1 cellular context compared by ENCODE assay signal in the genomic region with DNA sequence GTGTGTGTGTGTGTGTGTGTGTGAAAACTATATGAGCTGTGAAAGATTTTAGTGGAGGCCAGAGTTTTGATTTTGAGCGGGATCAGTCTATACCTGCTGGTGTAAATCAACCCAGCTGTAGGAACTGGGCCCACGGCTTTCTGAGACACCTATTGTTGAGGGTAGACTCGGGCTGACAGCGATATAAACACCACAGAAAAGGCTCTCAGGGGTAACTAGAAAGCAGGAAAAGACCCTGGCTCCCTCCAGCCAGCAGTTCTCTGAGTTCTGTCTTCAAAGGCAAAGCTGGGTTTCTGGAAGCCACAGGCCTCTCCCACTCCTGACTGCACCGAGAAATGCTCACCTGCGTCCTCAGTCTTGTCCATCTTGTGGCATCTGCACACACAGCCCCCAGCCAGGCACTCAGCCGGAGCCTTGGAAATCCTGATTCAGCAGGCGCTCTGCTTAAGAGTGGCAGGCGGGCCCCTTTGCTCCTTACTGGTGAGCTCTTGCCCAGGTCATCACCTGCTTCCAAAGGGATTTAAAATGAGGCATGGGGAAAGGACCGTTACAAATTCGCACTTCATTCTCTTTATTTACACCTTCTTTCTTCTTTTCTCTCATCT.
TF ChIP-seq lines count a peak whose summit lies in the region.

No MANE protein-coding gene starts in this region.

TF ChIP-seq in IMR-90, 13 proteins besides CTCF, POLR2A, EP300 and RAD21:
- TF ChIP-seq NFE2L2 (IDR thresholded peaks at IDR 0.05; ENCODE audit: low read depth, low read length) (no peak), RFX5 (IDR thresholded peaks at IDR 0.05; ENCODE audit: low read depth, low read length) (no peak)
